Comparison of ENCODE assay signal across 1 cellular context in the genomic region with DNA sequence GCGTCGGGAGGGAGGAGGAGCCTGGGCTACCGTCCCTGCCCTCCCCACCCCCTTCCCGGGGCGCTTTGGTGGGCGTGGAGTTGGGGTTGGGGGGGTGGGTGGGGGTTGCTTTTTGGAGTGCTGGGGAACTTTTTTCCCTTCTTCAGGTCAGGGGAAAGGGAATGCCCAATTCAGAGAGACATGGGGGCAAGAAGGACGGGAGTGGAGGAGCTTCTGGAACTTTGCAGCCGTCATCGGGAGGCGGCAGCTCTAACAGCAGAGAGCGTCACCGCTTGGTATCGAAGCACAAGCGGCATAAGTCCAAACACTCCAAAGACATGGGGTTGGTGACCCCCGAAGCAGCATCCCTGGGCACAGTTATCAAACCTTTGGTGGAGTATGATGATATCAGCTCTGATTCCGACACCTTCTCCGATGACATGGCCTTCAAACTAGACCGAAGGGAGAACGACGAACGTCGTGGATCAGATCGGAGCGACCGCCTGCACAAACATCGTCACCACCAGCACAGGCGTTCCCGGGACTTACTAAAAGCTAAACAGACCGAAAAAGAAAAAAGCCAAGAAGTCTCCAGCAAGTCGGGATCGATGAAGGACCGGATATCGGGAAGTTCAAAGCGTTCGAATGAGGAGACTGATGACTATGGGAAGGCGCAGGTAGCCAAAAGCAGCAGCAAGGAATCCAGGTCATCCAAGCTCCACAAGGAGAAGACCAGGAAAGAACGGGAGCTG.
TF ChIP-seq lines count a peak whose summit lies in the region.

No MANE protein-coding gene starts in this region.

TF ChIP-seq in HCT116, 20 proteins besides CTCF, POLR2A, EP300 and RAD21 (continued from another document):
- TF ChIP-seq, protein P1, sequence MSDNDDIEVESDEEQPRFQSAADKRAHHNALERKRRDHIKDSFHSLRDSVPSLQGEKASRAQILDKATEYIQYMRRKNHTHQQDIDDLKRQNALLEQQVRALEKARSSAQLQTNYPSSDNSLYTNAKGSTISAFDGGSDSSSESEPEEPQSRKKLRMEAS (IDR thresholded peaks at IDR 0.05) = no peak
- TF ChIP-seq JUND (IDR thresholded peaks at IDR 0.05) (no peak), EZH2 (IDR thresholded peaks at IDR 0.05) (no peak), FOSL1 (IDR thresholded peaks at IDR 0.05; ENCODE audit: low read depth) (no peak)
